Comparison of ENCODE assay signal across 1 cellular context in genomic region chr1:158285756-158286241, GRCh38.
TF ChIP-seq lines count a peak whose summit lies in the region.

No MANE protein-coding gene starts in this region.

TF ChIP-seq in GM12878, 131 proteins besides CTCF, POLR2A, EP300 and RAD21 (continued from another document and continues in another):
- TF ChIP-seq NKRF (conservative IDR thresholded peaks at IDR 0.05) (peak; percentile 62; the same call in 1 of the 2 replicates), TAF1 (IDR thresholded peaks at IDR 0.05; ENCODE audit: borderline replicate concordance, low read depth, low read length) (peak; percentile 45; the same call in 1 of the 2 replicates), JUNB (IDR thresholded peaks at IDR 0.05) (peak; percentile 41), MEF2B (IDR thresholded peaks at IDR 0.05; ENCODE audit: partially characterized antibody, poor library complexity, severe bottlenecking) (peak; percentile 89), ZBTB33 (IDR thresholded peaks at IDR 0.05) (no peak), HDAC2 (IDR thresholded peaks at IDR 0.05) (no peak), FOXM1 (IDR thresholded peaks at IDR 0.05; ENCODE audit: low read depth, low read length) (peak; percentile 79; the same call in 1 of the 2 replicates), CREM (IDR thresholded peaks at IDR 0.05; ENCODE audit: low read depth) (peak; percentile 68; the same call in 1 of the 2 replicates), RCOR1 (conservative IDR thresholded peaks at IDR 0.05; ENCODE audit: low read depth, low read length) (no peak), IKZF2 (IDR thresholded peaks at IDR 0.05) (peak; percentile 99), NFYA (IDR thresholded peaks at IDR 0.05; ENCODE audit: borderline replicate concordance, low read depth, low read length) (no peak), NR2C1 (IDR thresholded peaks at IDR 0.05) (no peak), NFXL1 (IDR thresholded peaks at IDR 0.05; ENCODE audit: borderline replicate concordance) (no peak), FOS (IDR thresholded peaks at IDR 0.05; ENCODE audit: borderline replicate concordance, extremely low read depth, insufficient read length) (no peak), POU2F2 (IDR thresholded peaks at IDR 0.05; ENCODE audit: borderline replicate concordance, low read depth, low read length) (no peak), SREBF1 (IDR thresholded peaks at IDR 0.05; ENCODE audit: low read length) (no peak), ZNF207 (IDR thresholded peaks at IDR 0.05; ENCODE audit: borderline replicate concordance) (no peak), MYC (IDR thresholded peaks at IDR 0.05; ENCODE audit: insufficient read depth, insufficient read length, insufficient replicate concordance, low read length, severe bottlenecking) (no peak), BCL3 (IDR thresholded peaks at IDR 0.05; ENCODE audit: borderline replicate concordance, insufficient read depth, low read depth, low read length, poor library complexity, severe bottlenecking) (no peak), ATF3 (IDR thresholded peaks at IDR 0.05; ENCODE audit: borderline replicate concordance, extremely low read depth, low read depth, low read length) (peak; percentile 37; the same call in 1 of the 2 replicates), NR2C2 (IDR thresholded peaks at IDR 0.05; ENCODE audit: borderline replicate concordance, control insufficient read depth, insufficient read length, low read depth) (no peak), ATF2 (IDR thresholded peaks at IDR 0.05; ENCODE audit: low read length) (peak; percentile 27; the same call in 1 of the 2 replicates), NR2F1 (conservative IDR thresholded peaks at IDR 0.05) (peak; percentile 86), CHD2 (IDR thresholded peaks at IDR 0.05; ENCODE audit: borderline replicate concordance, low read depth, low read length) (peak; percentile 56; the same call in 1 of the 2 replicates), SUZ12 (IDR thresholded peaks at IDR 0.05; ENCODE audit: unreplicated experiment) (no peak), CBX3 (IDR thresholded peaks at IDR 0.05; ENCODE audit: borderline replicate concordance, low read depth) (no peak), GATAD2B (conservative IDR thresholded peaks at IDR 0.05; ENCODE audit: low read depth) (peak; percentile 89), BCL11A (IDR thresholded peaks at IDR 0.05; ENCODE audit: low read depth, low read length) (peak; percentile 82; the same call in 1 of the 2 replicates), KAT2A (conservative IDR thresholded peaks at IDR 0.05; ENCODE audit: control insufficient read depth, low read depth, low read length) (no peak), ZNF384 (IDR thresholded peaks at IDR 0.05; ENCODE audit: borderline replicate concordance, low read depth, low read length) (no peak), EZH2 (IDR thresholded peaks at IDR 0.05; ENCODE audit: borderline replicate concordance, control insufficient read depth, low read depth, low read length) (no peak), SIX5 (IDR thresholded peaks at IDR 0.05; ENCODE audit: low read depth, low read length, severe bottlenecking) (no peak), ETV6 (conservative IDR thresholded peaks at IDR 0.05 in 1 of 2, IDR thresholded peaks at IDR 0.05 in 1 of 2; ENCODE audit: borderline replicate concordance in 1 of 2, low read depth in 1 of 2) (peak in 1 of 2 experiments; percentile 99; a peak in 2 of 4 replicates), SPI1 (IDR thresholded peaks at IDR 0.05; ENCODE audit: borderline replicate concordance, insufficient read depth, low read depth, low read length) (peak; percentile 87), SRF (IDR thresholded peaks at IDR 0.05; ENCODE audit: low read depth in 2 of 2, low read length in 2 of 2) (0 out of 4 replicates have a peak, but pooled peaks of 1 of the 2 experiments have one; percentile 43), GABPA (IDR thresholded peaks at IDR 0.05; ENCODE audit: low read depth) (peak; percentile 25; the same call in 1 of the 2 replicates), SKIL (IDR thresholded peaks at IDR 0.05; ENCODE audit: low read depth, poor library complexity, severe bottlenecking) (no peak), BHLHE40 (IDR thresholded peaks at IDR 0.05; ENCODE audit: borderline replicate concordance in 1 of 2, low read depth in 2 of 2, low read length in 1 of 2) (peak; percentile 90 to 91), SUPT20H (IDR thresholded peaks at IDR 0.05; ENCODE audit: borderline replicate concordance, control insufficient read depth, low read depth, low read length) (no peak)
- TF ChIP-seq, protein P1, sequence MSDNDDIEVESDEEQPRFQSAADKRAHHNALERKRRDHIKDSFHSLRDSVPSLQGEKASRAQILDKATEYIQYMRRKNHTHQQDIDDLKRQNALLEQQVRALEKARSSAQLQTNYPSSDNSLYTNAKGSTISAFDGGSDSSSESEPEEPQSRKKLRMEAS (IDR thresholded peaks at IDR 0.05; ENCODE audit: low read depth, low read length), result peak; percentile 61; the same call in 1 of the 2 replicates
- TF ChIP-seq, protein P2, sequence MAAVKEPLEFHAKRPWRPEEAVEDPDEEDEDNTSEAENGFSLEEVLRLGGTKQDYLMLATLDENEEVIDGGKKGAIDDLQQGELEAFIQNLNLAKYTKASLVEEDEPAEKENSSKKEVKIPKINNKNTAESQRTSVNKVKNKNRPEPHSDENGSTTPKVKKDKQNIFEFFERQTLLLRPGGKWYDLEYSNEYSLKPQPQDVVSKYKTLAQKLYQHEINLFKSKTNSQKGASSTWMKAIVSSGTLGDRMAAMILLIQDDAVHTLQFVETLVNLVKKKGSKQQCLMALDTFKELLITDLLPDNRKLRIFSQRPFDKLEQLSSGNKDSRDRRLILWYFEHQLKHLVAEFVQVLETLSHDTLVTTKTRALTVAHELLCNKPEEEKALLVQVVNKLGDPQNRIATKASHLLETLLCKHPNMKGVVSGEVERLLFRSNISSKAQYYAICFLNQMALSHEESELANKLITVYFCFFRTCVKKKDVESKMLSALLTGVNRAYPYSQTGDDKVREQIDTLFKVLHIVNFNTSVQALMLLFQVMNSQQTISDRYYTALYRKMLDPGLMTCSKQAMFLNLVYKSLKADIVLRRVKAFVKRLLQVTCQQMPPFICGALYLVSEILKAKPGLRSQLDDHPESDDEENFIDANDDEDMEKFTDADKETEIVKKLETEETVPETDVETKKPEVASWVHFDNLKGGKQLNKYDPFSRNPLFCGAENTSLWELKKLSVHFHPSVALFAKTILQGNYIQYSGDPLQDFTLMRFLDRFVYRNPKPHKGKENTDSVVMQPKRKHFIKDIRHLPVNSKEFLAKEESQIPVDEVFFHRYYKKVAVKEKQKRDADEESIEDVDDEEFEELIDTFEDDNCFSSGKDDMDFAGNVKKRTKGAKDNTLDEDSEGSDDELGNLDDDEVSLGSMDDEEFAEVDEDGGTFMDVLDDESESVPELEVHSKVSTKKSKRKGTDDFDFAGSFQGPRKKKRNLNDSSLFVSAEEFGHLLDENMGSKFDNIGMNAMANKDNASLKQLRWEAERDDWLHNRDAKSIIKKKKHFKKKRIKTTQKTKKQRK (IDR thresholded peaks at IDR 0.05; ENCODE audit: low read depth, low read length), result no peak
- TF ChIP-seq, protein P3, sequence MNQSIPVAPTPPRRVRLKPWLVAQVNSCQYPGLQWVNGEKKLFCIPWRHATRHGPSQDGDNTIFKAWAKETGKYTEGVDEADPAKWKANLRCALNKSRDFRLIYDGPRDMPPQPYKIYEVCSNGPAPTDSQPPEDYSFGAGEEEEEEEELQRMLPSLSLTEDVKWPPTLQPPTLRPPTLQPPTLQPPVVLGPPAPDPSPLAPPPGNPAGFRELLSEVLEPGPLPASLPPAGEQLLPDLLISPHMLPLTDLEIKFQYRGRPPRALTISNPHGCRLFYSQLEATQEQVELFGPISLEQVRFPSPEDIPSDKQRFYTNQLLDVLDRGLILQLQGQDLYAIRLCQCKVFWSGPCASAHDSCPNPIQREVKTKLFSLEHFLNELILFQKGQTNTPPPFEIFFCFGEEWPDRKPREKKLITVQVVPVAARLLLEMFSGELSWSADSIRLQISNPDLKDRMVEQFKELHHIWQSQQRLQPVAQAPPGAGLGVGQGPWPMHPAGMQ (IDR thresholded peaks at IDR 0.05; ENCODE audit: borderline replicate concordance), result no peak
- TF ChIP-seq, protein P4, sequence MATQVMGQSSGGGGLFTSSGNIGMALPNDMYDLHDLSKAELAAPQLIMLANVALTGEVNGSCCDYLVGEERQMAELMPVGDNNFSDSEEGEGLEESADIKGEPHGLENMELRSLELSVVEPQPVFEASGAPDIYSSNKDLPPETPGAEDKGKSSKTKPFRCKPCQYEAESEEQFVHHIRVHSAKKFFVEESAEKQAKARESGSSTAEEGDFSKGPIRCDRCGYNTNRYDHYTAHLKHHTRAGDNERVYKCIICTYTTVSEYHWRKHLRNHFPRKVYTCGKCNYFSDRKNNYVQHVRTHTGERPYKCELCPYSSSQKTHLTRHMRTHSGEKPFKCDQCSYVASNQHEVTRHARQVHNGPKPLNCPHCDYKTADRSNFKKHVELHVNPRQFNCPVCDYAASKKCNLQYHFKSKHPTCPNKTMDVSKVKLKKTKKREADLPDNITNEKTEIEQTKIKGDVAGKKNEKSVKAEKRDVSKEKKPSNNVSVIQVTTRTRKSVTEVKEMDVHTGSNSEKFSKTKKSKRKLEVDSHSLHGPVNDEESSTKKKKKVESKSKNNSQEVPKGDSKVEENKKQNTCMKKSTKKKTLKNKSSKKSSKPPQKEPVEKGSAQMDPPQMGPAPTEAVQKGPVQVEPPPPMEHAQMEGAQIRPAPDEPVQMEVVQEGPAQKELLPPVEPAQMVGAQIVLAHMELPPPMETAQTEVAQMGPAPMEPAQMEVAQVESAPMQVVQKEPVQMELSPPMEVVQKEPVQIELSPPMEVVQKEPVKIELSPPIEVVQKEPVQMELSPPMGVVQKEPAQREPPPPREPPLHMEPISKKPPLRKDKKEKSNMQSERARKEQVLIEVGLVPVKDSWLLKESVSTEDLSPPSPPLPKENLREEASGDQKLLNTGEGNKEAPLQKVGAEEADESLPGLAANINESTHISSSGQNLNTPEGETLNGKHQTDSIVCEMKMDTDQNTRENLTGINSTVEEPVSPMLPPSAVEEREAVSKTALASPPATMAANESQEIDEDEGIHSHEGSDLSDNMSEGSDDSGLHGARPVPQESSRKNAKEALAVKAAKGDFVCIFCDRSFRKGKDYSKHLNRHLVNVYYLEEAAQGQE (IDR thresholded peaks at IDR 0.05; ENCODE audit: low read depth, low read length), result no peak
